Comparison of ENCODE assay signal across 13 cellular contexts in genomic region chr10:120729508-120729907, GRCh38.
"Had no signal": no experiment of that assay in that cellular context is flagged by ENCODE, and none has a peak within 500 bp of the region (broad histone marks: within the 10 kb centered on the region; RNA-seq: fewer than 3 reads in every experiment).

No MANE protein-coding gene starts in this region.

- ATAC-seq: activated CD8-positive, alpha-beta memory T cell treated with anti-CD3 and anti-CD28 coated beads, Interleukin-2, amount 10 ng/mL, durations not matched to agents 7 days and 5 days; activated naive CD8-positive, alpha-beta T cell treated with anti-CD3 and anti-CD28 coated beads, Interleukin-2, amount 50 U/mL, for 24 hours; gastroesophageal sphincter; left colon; lower lobe of right lung; stimulated activated naive CD8-positive, alpha-beta T cell treated with anti-CD3 and anti-CD28 coated beads, Interleukin-15, amount 100 ng/mL, for 72 hours had no signal

- H3K27ac ChIP-seq: gastroesophageal sphincter, lower lobe of right lung, sigmoid colon, spleen had no signal

- DNase-seq: activated CD4-positive, alpha-beta T cell treated with anti-CD3 and anti-CD28 coated beads, Interleukin-2, amount 50 U/mL, for 4 hours; activated CD4-positive, CD25-positive, alpha-beta regulatory T cell treated with anti-CD3 and anti-CD28 coated beads, Interleukin-2, amount 50 U/mL, for 72 hours; activated CD8-positive, alpha-beta memory T cell treated with anti-CD3 and anti-CD28 coated beads, Interleukin-2, amount 10 ng/mL, durations not matched to agents 7 days and 5 days; activated naive CD4-positive, alpha-beta T cell treated with anti-CD3 and anti-CD28 coated beads for 36 hours; activated naive CD8-positive, alpha-beta T cell treated with anti-CD3 and anti-CD28 coated beads, Interleukin-2, amount 50 U/mL, for 24 hours; activated T-cell treated with anti-CD3 and anti-CD28 coated beads, Interleukin-2, amount 50 U/mL, for 1 hour; erythroblast; left colon; lower lobe of right lung; sigmoid colon; spleen; stimulated activated naive CD8-positive, alpha-beta T cell treated with anti-CD3 and anti-CD28 coated beads, Interleukin-15, amount 100 ng/mL, for 72 hours had no signal

- H3K4me3 ChIP-seq: gastroesophageal sphincter, lower lobe of right lung, sigmoid colon, spleen had no signal

- H3K9me3 ChIP-seq: gastroesophageal sphincter, lower lobe of right lung, sigmoid colon, spleen had no signal

- H3K27me3 ChIP-seq: gastroesophageal sphincter, sigmoid colon, spleen had no signal

- H3K36me3 ChIP-seq: gastroesophageal sphincter, lower lobe of right lung, sigmoid colon, spleen had no signal

- H3K4me1 ChIP-seq: gastroesophageal sphincter, lower lobe of right lung, sigmoid colon, spleen had no signal
